ENCODE assay signal across 9 cellular contexts in the genomic region with DNA sequence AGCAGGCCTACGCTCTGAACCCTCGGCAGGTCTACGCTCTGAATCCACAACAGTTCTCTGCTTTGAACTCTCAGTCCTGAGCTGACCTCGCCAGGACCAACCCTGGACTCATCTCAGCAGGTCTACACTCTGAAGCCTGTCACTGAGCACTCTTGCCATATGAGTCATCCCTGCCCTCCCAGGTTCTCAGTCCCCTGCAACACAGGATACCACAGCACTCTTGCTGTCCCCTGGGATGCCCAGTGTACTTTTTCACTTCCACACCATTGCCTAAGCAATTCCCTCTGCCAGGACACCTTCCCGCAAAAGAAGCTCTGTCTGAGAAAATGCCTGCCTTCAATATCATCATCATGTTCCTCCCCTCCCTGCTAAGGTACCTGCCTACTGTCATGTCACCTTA. TPM values are rescaled to one million over a fixed set of nuclear protein-coding genes. Genes with fewer than 3 reads are reported as not detected.
DNase-seq lines count a peak whose midpoint lies in the region; ATAC-seq and TF ChIP-seq lines count a peak whose summit lies in the region.
"Had no signal": no experiment of that assay in that cellular context is flagged by ENCODE, and none has a peak within 500 bp of the region (broad histone marks: within the 10 kb centered on the region; RNA-seq: fewer than 3 reads in every experiment).

No MANE protein-coding gene starts in this region.

- DNase-seq in naive thymus-derived CD8-positive, alpha-beta T cell = no peak
- no peak for DNase-seq in A673 (ENCODE audit: low spot score)
- DNase-seq in GM10248 (ENCODE audit: extremely low spot score) = no peak
- DNase-seq in amniotic stem cell (lab: John Stamatoyannopoulos, UW) = no peak
- no peak for DNase-seq in DMS114 treated with DMSO at 0.1 percent for 48 hours (lab: John Stamatoyannopoulos, UW; ENCODE audit: unreplicated experiment)

- peak overlapping the region in 9 of 10 donors; percentile 15 to 94 (median 85) for H3K27ac Mint-ChIP-seq in naive thymus-derived CD8-positive, alpha-beta T cell

- peaks cover 0 to 74% (median 14%) of the 10 kb centered on the region in 3 donors for H3K36me3 Mint-ChIP-seq in naive thymus-derived CD8-positive, alpha-beta T cell

- no TSS peak for BruUV-seq in A673 (replicated peaks; lab: Mats Ljungman, UMichigan)

- no peak overlapping the region for H3K27ac ChIP-seq in A673 (ENCODE audit: low read depth, low read length, poor library complexity, severe bottlenecking)

- H3K4me1 Mint-ChIP-seq in naive thymus-derived CD8-positive, alpha-beta T cell = peaks cover 0 to 21% (median 10%) of the 10 kb centered on the region in 4 donors

- CTCF ChIA-PET in A673 (lab: Charles Lee) = no interaction called here
- CTCF ChIA-PET in GM10248 (lab: Yijun Ruan, JAX) = interaction anchor here (0.9 to 1.9 kb wide), 2 partner anchors 11 to 74 kb away, joined by 4 read pairs; no protein-coding TSS in a partner anchor

- peak; percentile 70 for ATAC-seq in GM18873 (IDR thresholded peaks at IDR 0.05; ENCODE audit: low FRiP score, unreplicated experiment)
- ATAC-seq in HG02588 (IDR thresholded peaks at IDR 0.05; ENCODE audit: unreplicated experiment) = peak; percentile 79
- ATAC-seq in SK-N-SH treated with all-trans-retinoic acid at 6 μM for 48 hours = peak; percentile 33; the same call in 2 of the 3 replicates
- no peak for ATAC-seq in naive thymus-derived CD8-positive, alpha-beta T cell
- ATAC-seq: esophagus mucosa had no signal

- H3K36me3 ChIP-seq in A673 (ENCODE audit: insufficient read depth, low read length, poor library complexity, severe bottlenecking) = no peaks in the 10 kb centered on the region

- H3K27me3 Mint-ChIP-seq in naive thymus-derived CD8-positive, alpha-beta T cell = no peaks in the 10 kb centered on the region

- no peaks in the 10 kb centered on the region for H3K9me3 Mint-ChIP-seq in naive thymus-derived CD8-positive, alpha-beta T cell

- POLR2A ChIA-PET in naive thymus-derived CD8-positive, alpha-beta T cell (lab: Charles Lee) = interaction anchor here (0.6 kb wide), 1 partner anchor 27 kb away, joined by 3 read pairs; no protein-coding TSS in a partner anchor
- POLR2A ChIA-PET in A673 (lab: Charles Lee; ENCODE audit: low non-redundant PET) = no interaction called here
- POLR2A ChIA-PET in GM10248 (lab: Yijun Ruan, JAX) = no interaction called here

- intact Hi-C loops in A673 (cut with micrococcal nuclease; ENCODE audit: unreplicated experiment) = no loop called here

- H3K4me1 ChIP-seq in A673 (ENCODE audit: insufficient read depth, low read length, poor library complexity, severe bottlenecking) = no peaks in the 10 kb centered on the region

- no peak overlapping the region for H3K4me3 Mint-ChIP-seq in naive thymus-derived CD8-positive, alpha-beta T cell

- no peak overlapping the region for H3K4me3 ChIP-seq in A673 (ENCODE audit: low read depth, low read length, poor library complexity, severe bottlenecking)

- H3K9me3 ChIP-seq in A673 (ENCODE audit: low read depth, low read length, poor library complexity, severe bottlenecking) = no peaks in the 10 kb centered on the region

- H3K27me3 ChIP-seq in A673 (replicated peaks; ENCODE audit: insufficient read depth, low read depth, low read length, poor library complexity) = no peaks in the 10 kb centered on the region

- TF ChIP-seq CTCF in A673 (conservative IDR thresholded peaks at IDR 0.05; ENCODE audit: low read depth, low read length) (no peak), GM10248 (IDR thresholded peaks at IDR 0.05; ENCODE audit: control extremely low read depth, extremely low read depth, low read depth, missing control alignments) (no peak)

TF ChIP-seq in SK-N-SH treated with all-trans-retinoic acid at 6 μM for 48 hours, 23 proteins besides CTCF, POLR2A, EP300 and RAD21:
- TF ChIP-seq TCF4 (CRISPR knock-in tag; IDR thresholded peaks at IDR 0.05; ENCODE audit: borderline replicate concordance) (no peak), PPARA (CRISPR knock-in tag; IDR thresholded peaks at IDR 0.05; ENCODE audit: borderline replicate concordance) (no peak), ZNF565 (CRISPR knock-in tag; conservative IDR thresholded peaks at IDR 0.05; ENCODE audit: low read depth) (no peak), BACH2 (CRISPR knock-in tag; IDR thresholded peaks at IDR 0.05; ENCODE audit: borderline replicate concordance) (no peak), ZC3H10 (CRISPR knock-in tag; IDR thresholded peaks at IDR 0.05) (no peak), ESRRG (CRISPR knock-in tag; IDR thresholded peaks at IDR 0.05) (no peak), SNAI2 (CRISPR knock-in tag; IDR thresholded peaks at IDR 0.05) (no peak), ZNF8 (CRISPR knock-in tag; IDR thresholded peaks at IDR 0.05) (no peak), TOX (CRISPR knock-in tag; IDR thresholded peaks at IDR 0.05; ENCODE audit: borderline replicate concordance) (no peak), ARNTL (CRISPR knock-in tag; IDR thresholded peaks at IDR 0.05; ENCODE audit: borderline replicate concordance, low read depth) (no peak), ZNF70 (CRISPR knock-in tag; IDR thresholded peaks at IDR 0.05) (no peak), ISL1 (CRISPR knock-in tag; IDR thresholded peaks at IDR 0.05) (no peak), GLIS3 (CRISPR knock-in tag; IDR thresholded peaks at IDR 0.05) (no peak), ZFP30 (CRISPR knock-in tag; IDR thresholded peaks at IDR 0.05) (no peak), RARB (CRISPR knock-in tag; IDR thresholded peaks at IDR 0.05) (no peak)
- TF ChIP-seq, protein P1, sequence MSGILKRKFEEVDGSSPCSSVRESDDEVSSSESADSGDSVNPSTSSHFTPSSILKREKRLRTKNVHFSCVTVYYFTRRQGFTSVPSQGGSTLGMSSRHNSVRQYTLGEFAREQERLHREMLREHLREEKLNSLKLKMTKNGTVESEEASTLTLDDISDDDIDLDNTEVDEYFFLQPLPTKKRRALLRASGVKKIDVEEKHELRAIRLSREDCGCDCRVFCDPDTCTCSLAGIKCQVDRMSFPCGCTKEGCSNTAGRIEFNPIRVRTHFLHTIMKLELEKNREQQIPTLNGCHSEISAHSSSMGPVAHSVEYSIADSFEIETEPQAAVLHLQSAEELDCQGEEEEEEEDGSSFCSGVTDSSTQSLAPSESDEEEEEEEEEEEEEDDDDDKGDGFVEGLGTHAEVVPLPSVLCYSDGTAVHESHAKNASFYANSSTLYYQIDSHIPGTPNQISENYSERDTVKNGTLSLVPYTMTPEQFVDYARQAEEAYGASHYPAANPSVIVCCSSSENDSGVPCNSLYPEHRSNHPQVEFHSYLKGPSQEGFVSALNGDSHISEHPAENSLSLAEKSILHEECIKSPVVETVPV (CRISPR knock-in tag; IDR thresholded peaks at IDR 0.05) = no peak
- TF ChIP-seq, protein P2, sequence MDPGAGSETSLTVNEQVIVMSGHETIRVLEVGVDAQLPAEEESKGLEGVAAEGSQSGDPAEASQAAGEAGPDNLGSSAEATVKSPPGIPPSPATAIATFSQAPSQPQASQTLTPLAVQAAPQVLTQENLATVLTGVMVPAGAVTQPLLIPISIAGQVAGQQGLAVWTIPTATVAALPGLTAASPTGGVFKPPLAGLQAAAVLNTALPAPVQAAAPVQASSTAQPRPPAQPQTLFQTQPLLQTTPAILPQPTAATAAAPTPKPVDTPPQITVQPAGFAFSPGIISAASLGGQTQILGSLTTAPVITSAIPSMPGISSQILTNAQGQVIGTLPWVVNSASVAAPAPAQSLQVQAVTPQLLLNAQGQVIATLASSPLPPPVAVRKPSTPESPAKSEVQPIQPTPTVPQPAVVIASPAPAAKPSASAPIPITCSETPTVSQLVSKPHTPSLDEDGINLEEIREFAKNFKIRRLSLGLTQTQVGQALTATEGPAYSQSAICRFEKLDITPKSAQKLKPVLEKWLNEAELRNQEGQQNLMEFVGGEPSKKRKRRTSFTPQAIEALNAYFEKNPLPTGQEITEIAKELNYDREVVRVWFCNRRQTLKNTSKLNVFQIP (CRISPR knock-in tag; IDR thresholded peaks at IDR 0.05; ENCODE audit: borderline replicate concordance, low read depth) = no peak
- TF ChIP-seq, protein P3, sequence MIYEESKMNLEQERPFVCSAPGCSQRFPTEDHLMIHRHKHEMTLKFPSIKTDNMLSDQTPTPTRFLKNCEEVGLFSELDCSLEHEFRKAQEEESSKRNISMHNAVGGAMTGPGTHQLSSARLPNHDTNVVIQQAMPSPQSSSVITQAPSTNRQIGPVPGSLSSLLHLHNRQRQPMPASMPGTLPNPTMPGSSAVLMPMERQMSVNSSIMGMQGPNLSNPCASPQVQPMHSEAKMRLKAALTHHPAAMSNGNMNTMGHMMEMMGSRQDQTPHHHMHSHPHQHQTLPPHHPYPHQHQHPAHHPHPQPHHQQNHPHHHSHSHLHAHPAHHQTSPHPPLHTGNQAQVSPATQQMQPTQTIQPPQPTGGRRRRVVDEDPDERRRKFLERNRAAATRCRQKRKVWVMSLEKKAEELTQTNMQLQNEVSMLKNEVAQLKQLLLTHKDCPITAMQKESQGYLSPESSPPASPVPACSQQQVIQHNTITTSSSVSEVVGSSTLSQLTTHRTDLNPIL (CRISPR knock-in tag; IDR thresholded peaks at IDR 0.05; ENCODE audit: low read depth) = no peak
- TF ChIP-seq, protein P4, sequence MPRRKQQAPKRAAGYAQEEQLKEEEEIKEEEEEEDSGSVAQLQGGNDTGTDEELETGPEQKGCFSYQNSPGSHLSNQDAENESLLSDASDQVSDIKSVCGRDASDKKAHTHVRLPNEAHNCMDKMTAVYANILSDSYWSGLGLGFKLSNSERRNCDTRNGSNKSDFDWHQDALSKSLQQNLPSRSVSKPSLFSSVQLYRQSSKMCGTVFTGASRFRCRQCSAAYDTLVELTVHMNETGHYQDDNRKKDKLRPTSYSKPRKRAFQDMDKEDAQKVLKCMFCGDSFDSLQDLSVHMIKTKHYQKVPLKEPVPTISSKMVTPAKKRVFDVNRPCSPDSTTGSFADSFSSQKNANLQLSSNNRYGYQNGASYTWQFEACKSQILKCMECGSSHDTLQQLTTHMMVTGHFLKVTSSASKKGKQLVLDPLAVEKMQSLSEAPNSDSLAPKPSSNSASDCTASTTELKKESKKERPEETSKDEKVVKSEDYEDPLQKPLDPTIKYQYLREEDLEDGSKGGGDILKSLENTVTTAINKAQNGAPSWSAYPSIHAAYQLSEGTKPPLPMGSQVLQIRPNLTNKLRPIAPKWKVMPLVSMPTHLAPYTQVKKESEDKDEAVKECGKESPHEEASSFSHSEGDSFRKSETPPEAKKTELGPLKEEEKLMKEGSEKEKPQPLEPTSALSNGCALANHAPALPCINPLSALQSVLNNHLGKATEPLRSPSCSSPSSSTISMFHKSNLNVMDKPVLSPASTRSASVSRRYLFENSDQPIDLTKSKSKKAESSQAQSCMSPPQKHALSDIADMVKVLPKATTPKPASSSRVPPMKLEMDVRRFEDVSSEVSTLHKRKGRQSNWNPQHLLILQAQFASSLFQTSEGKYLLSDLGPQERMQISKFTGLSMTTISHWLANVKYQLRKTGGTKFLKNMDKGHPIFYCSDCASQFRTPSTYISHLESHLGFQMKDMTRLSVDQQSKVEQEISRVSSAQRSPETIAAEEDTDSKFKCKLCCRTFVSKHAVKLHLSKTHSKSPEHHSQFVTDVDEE (CRISPR knock-in tag; IDR thresholded peaks at IDR 0.05) = no peak
TF ChIP-seq in SK-N-SH treated with all-trans-retinoic acid at 6 μM for 48 hours: peak in this region for 0.

RNA-seq across cellular contexts. Expression of a gene that starts 42.0 kb away (rescaled TPM):
- 100 to 1,000 TPM; 141 to 150 TPM for total RNA-seq in naive thymus-derived CD8-positive, alpha-beta T cell
- polyA plus RNA-seq in naive thymus-derived CD8-positive, alpha-beta T cell = 10 to 100 TPM; 37.3 to 82.7 (median 54.8) TPM
- 11.4 and 16.3 TPM in 2 replicates for total RNA-seq in A673 (2021)

Comparison
In these comparisons a context has a peak if more than half of its experiments do, and no peak if none do; other contexts are left out.
1. ATAC-seq: peak in GM18873 (single experiment), HG02588 (single experiment) and SK-N-SH treated with all-trans-retinoic acid at 6 μM for 48 hours (single experiment); none in naive thymus-derived CD8-positive, alpha-beta T cell (0 of 2).